In the genomic region with DNA sequence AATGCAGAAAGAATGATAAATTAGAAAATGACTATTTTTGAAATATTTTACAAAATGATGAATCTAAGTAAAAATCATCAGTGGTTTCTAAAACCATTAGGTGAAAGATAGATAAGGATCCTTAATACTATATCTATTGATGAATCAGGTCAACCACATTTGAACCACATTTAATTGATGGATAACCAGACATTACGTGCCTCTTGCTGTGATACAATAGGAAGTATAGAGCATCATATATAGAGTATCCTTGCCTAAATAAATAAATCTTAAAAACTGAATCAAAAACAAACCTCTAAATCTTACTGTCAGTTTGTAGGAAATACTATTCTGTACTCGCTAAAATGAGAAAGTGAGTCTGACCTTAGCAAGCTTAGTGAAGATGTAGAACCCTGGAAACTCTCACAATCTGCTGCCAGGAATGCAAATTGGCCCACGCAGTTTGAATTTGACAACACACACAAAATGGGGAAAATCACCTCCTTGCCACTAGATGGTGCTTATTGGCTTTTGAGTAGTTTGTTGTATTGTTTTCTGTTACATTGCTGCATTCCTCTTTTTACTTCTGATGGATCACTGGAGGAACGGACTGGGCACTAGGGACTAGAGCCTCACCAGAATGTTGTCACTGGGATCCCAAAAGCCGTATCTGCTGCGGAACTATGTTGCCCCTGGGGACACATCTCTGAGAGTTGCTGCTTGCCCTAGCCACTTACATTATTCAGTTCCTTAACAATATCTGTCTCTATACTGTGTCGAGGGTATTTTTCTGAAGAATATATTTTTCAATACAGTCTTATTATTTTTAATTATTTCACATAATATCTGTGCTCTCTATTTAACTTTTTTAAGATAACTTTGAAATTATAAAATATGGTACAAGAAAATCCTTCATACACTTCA, we compare ENCODE assay signal across 8 cellular contexts. TPM values are rescaled to one million over a fixed set of nuclear protein-coding genes. Genes with fewer than 3 reads are reported as not detected.
DNase-seq lines count a peak whose midpoint lies in the region; TF ChIP-seq lines count a peak whose summit lies in the region.

No MANE protein-coding gene starts in this region.

- H2AFZ ChIP-seq in osteoblast (ENCODE audit: low read length) = peak overlapping the region; percentile 66

- H3K27ac Mint-ChIP-seq in T-helper 2 cell treated with Interferon-gamma antibody and Interleukin-4, amounts not matched to agents 5 μg/mL and 100 μg/mL, for 36 hours = no peak overlapping the region

- H3K79me2 ChIP-seq in osteoblast (ENCODE audit: insufficient read depth, low read length) = no peaks in the 10 kb centered on the region

- H3K4me1 Mint-ChIP-seq in T-helper 2 cell treated with Interferon-gamma antibody and Interleukin-4, amounts not matched to agents 5 μg/mL and 100 μg/mL, for 36 hours (ENCODE audit: low read depth) = no peaks in the 10 kb centered on the region

- H3K27me3 Mint-ChIP-seq in T-helper 2 cell treated with Interferon-gamma antibody and Interleukin-4, amounts not matched to agents 5 μg/mL and 100 μg/mL, for 36 hours (ENCODE audit: low read depth) = no peaks in the 10 kb centered on the region

- H3K4me1 ChIP-seq in HEK293 (ENCODE audit: control insufficient read depth, insufficient read depth, low read length) = no peaks in the 10 kb centered on the region
- no peaks in the 10 kb centered on the region for H3K4me1 ChIP-seq in osteoblast (ENCODE audit: insufficient read depth, low read length)

- POLR2A ChIA-PET in GM10248 (lab: Yijun Ruan, JAX) (no interaction called here), HEK293 (lab: Yijun Ruan, JAX) (no interaction called here)

- peak overlapping the region; percentile 61 for H3K4me2 ChIP-seq in osteoblast (ENCODE audit: insufficient read depth, low read length)

- no peaks in the 10 kb centered on the region for H3K36me3 ChIP-seq in HEK293 (ENCODE audit: control insufficient read depth in 2 of 2, insufficient read depth in 1 of 2, low read length in 2 of 2)
- H3K36me3 ChIP-seq in osteoblast (ENCODE audit: insufficient read depth, low read length) = no peaks in the 10 kb centered on the region

- CTCF ChIA-PET in GM10248 (lab: Yijun Ruan, JAX) = interaction anchor here (1.0 to 1.4 kb wide), 3 partner anchors 8 to 13 kb away, joined by 3 to 4 read pairs (median 4); no protein-coding TSS in a partner anchor
- CTCF ChIA-PET in HEK293 (lab: Yijun Ruan, JAX) = interaction anchor here (0.5 to 2.3 kb wide), 10 partner anchors 12 to 272 kb away, joined by 3 to 8 read pairs (median 4); no protein-coding TSS in a partner anchor

- peak; percentile 68 for TF ChIP-seq CTCF in AG09309 (IDR thresholded peaks at IDR 0.05; ENCODE audit: control insufficient read depth, insufficient read depth, low read depth, low read length, missing control alignments)
- TF ChIP-seq CTCF in GM10248 (IDR thresholded peaks at IDR 0.05; ENCODE audit: control extremely low read depth, extremely low read depth, low read depth, missing control alignments) = peak; percentile 70
- TF ChIP-seq CTCF in HEK293 (tag by site-specific recombination; IDR thresholded peaks at IDR 0.05) = peak; percentile 47; the same call in 1 of the 2 replicates
- peak; percentile 74 for TF ChIP-seq CTCF in osteoblast (IDR thresholded peaks at IDR 0.05; ENCODE audit: extremely low read depth, low read depth, low read length)

- no peak overlapping the region for H3K4me3 Mint-ChIP-seq in T-helper 2 cell treated with Interferon-gamma antibody and Interleukin-4, amounts not matched to agents 5 μg/mL and 100 μg/mL, for 36 hours

- H3K27ac ChIP-seq in HEK293 (ENCODE audit: extremely low read depth, low read depth, low read length) = no peak overlapping the region
- no peak overlapping the region for H3K27ac ChIP-seq in osteoblast (ENCODE audit: low read depth, low read length)

- no peaks in the 10 kb centered on the region for H4K20me1 ChIP-seq in osteoblast (ENCODE audit: insufficient read depth, low read length)

- no peaks in the 10 kb centered on the region for H3K9me3 ChIP-seq in HEK293 (ENCODE audit: control insufficient read depth, insufficient read depth, low read depth, low read length)
- no peaks in the 10 kb centered on the region for H3K9me3 ChIP-seq in osteoblast (ENCODE audit: low read depth, low read length)

- H3K4me3 ChIP-seq in AG09309 (ENCODE audit: control insufficient read depth, low read depth, low read length) (no peak overlapping the region), HEK293 (ENCODE audit: low read depth, low read length) (no peak overlapping the region), osteoblast (ENCODE audit: insufficient read depth, low read length) (no peak overlapping the region)

- no peaks in the 10 kb centered on the region for H3K36me3 Mint-ChIP-seq in T-helper 2 cell treated with Interferon-gamma antibody and Interleukin-4, amounts not matched to agents 5 μg/mL and 100 μg/mL, for 36 hours (ENCODE audit: low read depth)

- no peaks in the 10 kb centered on the region for H3K27me3 ChIP-seq in osteoblast (ENCODE audit: insufficient read depth, low read length)

- DNase-seq in AG09309 (ENCODE audit: low read depth) (peak; percentile 31), GM10248 (ENCODE audit: extremely low spot score) (peak; percentile 60), NCI-H1048 (lab: John Stamatoyannopoulos, UW) (peak; percentile 1), epidermal melanocyte (ENCODE audit: insufficient read length, low spot score) (peak; percentile 43), osteoblast (ENCODE audit: insufficient read length, low spot score, missing footprints) (peak; percentile 22), HK-2 (ENCODE audit: unreplicated experiment) (no peak)
- peak; percentile 22 for DNase-seq in T-helper 2 cell treated with Interferon-gamma antibody and Interleukin-4, amounts not matched to agents 5 μg/mL and 100 μg/mL, for 36 hours (ENCODE audit: low spot score)

- H3K9me3 Mint-ChIP-seq in T-helper 2 cell treated with Interferon-gamma antibody and Interleukin-4, amounts not matched to agents 5 μg/mL and 100 μg/mL, for 36 hours = no peaks in the 10 kb centered on the region

TF ChIP-seq in HEK293, 187 proteins besides CTCF, POLR2A, EP300 and RAD21 (continues in another document):
- TF ChIP-seq, protein P1, sequence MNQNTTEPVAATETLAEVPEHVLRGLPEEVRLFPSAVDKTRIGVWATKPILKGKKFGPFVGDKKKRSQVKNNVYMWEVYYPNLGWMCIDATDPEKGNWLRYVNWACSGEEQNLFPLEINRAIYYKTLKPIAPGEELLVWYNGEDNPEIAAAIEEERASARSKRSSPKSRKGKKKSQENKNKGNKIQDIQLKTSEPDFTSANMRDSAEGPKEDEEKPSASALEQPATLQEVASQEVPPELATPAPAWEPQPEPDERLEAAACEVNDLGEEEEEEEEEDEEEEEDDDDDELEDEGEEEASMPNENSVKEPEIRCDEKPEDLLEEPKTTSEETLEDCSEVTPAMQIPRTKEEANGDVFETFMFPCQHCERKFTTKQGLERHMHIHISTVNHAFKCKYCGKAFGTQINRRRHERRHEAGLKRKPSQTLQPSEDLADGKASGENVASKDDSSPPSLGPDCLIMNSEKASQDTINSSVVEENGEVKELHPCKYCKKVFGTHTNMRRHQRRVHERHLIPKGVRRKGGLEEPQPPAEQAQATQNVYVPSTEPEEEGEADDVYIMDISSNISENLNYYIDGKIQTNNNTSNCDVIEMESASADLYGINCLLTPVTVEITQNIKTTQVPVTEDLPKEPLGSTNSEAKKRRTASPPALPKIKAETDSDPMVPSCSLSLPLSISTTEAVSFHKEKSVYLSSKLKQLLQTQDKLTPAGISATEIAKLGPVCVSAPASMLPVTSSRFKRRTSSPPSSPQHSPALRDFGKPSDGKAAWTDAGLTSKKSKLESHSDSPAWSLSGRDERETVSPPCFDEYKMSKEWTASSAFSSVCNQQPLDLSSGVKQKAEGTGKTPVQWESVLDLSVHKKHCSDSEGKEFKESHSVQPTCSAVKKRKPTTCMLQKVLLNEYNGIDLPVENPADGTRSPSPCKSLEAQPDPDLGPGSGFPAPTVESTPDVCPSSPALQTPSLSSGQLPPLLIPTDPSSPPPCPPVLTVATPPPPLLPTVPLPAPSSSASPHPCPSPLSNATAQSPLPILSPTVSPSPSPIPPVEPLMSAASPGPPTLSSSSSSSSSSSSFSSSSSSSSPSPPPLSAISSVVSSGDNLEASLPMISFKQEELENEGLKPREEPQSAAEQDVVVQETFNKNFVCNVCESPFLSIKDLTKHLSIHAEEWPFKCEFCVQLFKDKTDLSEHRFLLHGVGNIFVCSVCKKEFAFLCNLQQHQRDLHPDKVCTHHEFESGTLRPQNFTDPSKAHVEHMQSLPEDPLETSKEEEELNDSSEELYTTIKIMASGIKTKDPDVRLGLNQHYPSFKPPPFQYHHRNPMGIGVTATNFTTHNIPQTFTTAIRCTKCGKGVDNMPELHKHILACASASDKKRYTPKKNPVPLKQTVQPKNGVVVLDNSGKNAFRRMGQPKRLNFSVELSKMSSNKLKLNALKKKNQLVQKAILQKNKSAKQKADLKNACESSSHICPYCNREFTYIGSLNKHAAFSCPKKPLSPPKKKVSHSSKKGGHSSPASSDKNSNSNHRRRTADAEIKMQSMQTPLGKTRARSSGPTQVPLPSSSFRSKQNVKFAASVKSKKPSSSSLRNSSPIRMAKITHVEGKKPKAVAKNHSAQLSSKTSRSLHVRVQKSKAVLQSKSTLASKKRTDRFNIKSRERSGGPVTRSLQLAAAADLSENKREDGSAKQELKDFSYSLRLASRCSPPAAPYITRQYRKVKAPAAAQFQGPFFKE (tag by site-specific recombination; IDR thresholded peaks at IDR 0.05; ENCODE audit: borderline replicate concordance) = no peak
- TF ChIP-seq ZBTB8A (tag by site-specific recombination; IDR thresholded peaks at IDR 0.05) = no peak
- no peak for TF ChIP-seq ZNF292 (tag by site-specific recombination; IDR thresholded peaks at IDR 0.05; ENCODE audit: borderline replicate concordance, low read depth)
- TF ChIP-seq ZNF2 (tag by site-specific recombination; IDR thresholded peaks at IDR 0.05) = peak; percentile 90; the same call in 1 of the 2 replicates
- TF ChIP-seq EGR2 (tag by site-specific recombination; IDR thresholded peaks at IDR 0.05; ENCODE audit: low read depth) = 0 out of 2 replicates have a peak, but pooled peaks have one; percentile 8
- TF ChIP-seq, protein P2, sequence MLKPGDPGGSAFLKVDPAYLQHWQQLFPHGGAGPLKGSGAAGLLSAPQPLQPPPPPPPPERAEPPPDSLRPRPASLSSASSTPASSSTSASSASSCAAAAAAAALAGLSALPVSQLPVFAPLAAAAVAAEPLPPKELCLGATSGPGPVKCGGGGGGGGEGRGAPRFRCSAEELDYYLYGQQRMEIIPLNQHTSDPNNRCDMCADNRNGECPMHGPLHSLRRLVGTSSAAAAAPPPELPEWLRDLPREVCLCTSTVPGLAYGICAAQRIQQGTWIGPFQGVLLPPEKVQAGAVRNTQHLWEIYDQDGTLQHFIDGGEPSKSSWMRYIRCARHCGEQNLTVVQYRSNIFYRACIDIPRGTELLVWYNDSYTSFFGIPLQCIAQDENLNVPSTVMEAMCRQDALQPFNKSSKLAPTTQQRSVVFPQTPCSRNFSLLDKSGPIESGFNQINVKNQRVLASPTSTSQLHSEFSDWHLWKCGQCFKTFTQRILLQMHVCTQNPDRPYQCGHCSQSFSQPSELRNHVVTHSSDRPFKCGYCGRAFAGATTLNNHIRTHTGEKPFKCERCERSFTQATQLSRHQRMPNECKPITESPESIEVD (tag by site-specific recombination; IDR thresholded peaks at IDR 0.05) = no peak

RNA-seq across cellular contexts. Expression of a gene that starts 25.4 kb away (rescaled TPM):
- 64.1 and 77.2 TPM in 2 replicates for total RNA-seq in osteoblast

RNA-seq across cellular contexts. Expression of a gene that starts 46.3 kb away (rescaled TPM):
- 1.5 and 1.8 TPM in 2 replicates for total RNA-seq in osteoblast
